Comparison of ENCODE assay signal across 2 cellular contexts in the genomic region with DNA sequence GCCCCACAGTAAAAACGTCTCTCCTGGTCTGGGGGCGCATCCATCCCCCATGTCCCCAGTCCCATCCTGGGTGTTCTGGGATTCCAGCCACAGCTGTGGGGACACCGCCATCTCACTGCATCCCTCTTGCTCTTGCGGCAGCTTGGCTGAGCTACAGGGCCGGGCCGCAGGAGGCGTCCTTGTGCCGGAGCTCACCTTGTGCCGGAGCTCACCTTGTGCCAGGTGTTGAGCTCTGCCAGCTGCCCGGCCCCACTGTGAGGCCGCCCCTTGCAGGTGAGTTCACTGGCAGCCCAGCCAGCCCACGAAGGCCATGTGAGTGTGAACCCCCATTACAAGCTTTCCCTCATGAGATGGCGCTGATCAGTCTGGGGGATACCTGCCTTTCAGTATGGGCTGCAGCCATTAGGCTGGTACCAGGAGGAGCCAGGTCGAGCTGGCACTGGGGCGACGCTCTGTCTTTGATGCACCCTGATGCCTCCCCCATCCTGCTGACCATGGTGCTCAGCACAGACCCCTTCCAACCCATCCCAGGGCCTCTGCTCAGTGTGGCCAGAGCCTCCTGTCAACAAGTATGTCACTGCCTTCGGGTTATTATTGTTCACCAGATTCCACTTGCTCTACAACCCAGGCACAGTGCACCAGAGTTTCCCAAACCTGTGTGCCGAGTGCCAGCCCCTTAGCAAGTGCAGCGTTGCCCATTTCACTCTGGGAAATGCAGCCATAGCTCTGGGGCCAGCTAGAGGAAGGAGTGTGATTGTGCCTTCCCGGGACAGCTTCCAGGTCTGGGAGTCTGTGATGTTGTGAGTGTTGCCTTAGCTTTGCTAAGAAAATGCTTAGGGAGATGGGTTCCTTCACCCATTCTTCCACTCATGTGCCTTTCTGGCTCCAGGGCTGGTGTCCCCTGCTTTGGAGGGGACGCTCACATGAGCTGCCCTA.
TF ChIP-seq lines count a peak whose summit lies in the region.

No MANE protein-coding gene starts in this region.

TF ChIP-seq in H1, 55 proteins besides CTCF, POLR2A, EP300 and RAD21:
- TF ChIP-seq EZH2 (IDR thresholded peaks at IDR 0.05; ENCODE audit: low read depth, low read length, severe bottlenecking): no peak
- no peak for TF ChIP-seq FOSL1 (IDR thresholded peaks at IDR 0.05; ENCODE audit: insufficient read depth, low read depth, low read length)

TF ChIP-seq in HepG2, 621 proteins besides CTCF, POLR2A, EP300 and RAD21:
- TF ChIP-seq GATAD1 (CRISPR knock-in tag; IDR thresholded peaks at IDR 0.05) (no peak), MBD4 (IDR thresholded peaks at IDR 0.05; ENCODE audit: borderline replicate concordance, low read length) (no peak), ZFP1 (CRISPR knock-in tag; IDR thresholded peaks at IDR 0.05) (no peak), ZNF501 (CRISPR knock-in tag; IDR thresholded peaks at IDR 0.05) (no peak), ZNF768 (CRISPR knock-in tag; IDR thresholded peaks at IDR 0.05) (no peak), PRPF4 (IDR thresholded peaks at IDR 0.05; ENCODE audit: low read depth, low read length, poor library complexity, severe bottlenecking) (no peak), ZNF354B (CRISPR knock-in tag; IDR thresholded peaks at IDR 0.05) (no peak), SP2 (CRISPR knock-in tag; IDR thresholded peaks at IDR 0.05) (no peak), NFIB (CRISPR knock-in tag; IDR thresholded peaks at IDR 0.05; ENCODE audit: borderline replicate concordance) (no peak), ZNF333 (CRISPR knock-in tag; IDR thresholded peaks at IDR 0.05; ENCODE audit: borderline replicate concordance) (no peak), ZNF546 (CRISPR knock-in tag; conservative IDR thresholded peaks at IDR 0.05) (no peak), ZSCAN21 (CRISPR knock-in tag; IDR thresholded peaks at IDR 0.05; ENCODE audit: borderline replicate concordance) (no peak), RELA (CRISPR knock-in tag; IDR thresholded peaks at IDR 0.05) (no peak), CHCHD3 (CRISPR knock-in tag; IDR thresholded peaks at IDR 0.05) (no peak), ZFP36L1 (CRISPR knock-in tag; IDR thresholded peaks at IDR 0.05) (no peak)
- TF ChIP-seq, protein P1, sequence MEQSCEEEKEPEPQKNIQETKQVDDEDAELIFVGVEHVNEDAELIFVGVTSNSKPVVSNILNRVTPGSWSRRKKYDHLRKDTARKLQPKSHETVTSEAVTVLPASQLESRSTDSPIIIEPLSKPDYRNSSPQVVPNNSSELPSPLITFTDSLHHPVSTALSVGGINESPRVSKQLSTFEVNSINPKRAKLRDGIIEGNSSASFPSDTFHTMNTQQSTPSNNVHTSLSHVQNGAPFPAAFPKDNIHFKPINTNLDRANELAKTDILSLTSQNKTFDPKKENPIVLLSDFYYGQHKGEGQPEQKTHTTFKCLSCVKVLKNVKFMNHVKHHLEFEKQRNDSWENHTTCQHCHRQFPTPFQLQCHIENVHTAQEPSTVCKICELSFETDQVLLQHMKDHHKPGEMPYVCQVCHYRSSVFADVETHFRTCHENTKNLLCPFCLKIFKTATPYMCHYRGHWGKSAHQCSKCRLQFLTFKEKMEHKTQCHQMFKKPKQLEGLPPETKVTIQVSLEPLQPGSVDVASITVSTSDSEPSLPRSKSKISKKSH (CRISPR knock-in tag; IDR thresholded peaks at IDR 0.05; ENCODE audit: borderline replicate concordance): no peak
- TF ChIP-seq, protein P2, sequence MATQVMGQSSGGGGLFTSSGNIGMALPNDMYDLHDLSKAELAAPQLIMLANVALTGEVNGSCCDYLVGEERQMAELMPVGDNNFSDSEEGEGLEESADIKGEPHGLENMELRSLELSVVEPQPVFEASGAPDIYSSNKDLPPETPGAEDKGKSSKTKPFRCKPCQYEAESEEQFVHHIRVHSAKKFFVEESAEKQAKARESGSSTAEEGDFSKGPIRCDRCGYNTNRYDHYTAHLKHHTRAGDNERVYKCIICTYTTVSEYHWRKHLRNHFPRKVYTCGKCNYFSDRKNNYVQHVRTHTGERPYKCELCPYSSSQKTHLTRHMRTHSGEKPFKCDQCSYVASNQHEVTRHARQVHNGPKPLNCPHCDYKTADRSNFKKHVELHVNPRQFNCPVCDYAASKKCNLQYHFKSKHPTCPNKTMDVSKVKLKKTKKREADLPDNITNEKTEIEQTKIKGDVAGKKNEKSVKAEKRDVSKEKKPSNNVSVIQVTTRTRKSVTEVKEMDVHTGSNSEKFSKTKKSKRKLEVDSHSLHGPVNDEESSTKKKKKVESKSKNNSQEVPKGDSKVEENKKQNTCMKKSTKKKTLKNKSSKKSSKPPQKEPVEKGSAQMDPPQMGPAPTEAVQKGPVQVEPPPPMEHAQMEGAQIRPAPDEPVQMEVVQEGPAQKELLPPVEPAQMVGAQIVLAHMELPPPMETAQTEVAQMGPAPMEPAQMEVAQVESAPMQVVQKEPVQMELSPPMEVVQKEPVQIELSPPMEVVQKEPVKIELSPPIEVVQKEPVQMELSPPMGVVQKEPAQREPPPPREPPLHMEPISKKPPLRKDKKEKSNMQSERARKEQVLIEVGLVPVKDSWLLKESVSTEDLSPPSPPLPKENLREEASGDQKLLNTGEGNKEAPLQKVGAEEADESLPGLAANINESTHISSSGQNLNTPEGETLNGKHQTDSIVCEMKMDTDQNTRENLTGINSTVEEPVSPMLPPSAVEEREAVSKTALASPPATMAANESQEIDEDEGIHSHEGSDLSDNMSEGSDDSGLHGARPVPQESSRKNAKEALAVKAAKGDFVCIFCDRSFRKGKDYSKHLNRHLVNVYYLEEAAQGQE (IDR thresholded peaks at IDR 0.05; ENCODE audit: borderline replicate concordance in 1 of 2, low read depth in 1 of 2, low read length in 2 of 2): no peak
